Comparison of ENCODE assay signal across 8 cellular contexts in the genomic region with DNA sequence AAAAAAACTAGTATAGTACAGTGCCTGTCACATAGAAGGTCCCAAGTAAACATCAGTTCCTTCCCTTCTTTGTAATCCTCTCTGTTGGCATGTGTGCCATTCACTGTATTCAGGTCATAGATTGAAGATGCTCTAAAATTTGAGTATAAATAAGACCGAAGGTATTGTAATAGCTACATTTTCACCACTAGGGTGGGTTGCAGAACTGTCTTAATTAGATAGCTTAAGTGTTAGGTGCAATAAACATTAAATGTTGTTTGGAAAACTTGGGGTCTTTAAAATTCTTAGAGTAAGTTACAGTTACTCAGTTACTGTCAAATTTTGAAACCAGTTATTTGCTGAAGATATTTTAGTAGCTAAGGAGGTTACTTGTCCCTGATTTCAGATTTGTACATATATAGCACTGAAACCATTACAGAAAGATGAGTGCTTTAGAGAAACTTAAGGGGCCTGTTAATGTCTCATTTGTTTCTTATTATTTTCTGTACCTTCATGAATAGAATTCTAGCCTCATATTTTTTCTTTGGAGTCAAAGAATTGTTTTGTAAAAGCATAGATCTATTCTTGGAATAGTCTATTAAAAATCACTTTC. TPM values are rescaled to one million over a fixed set of nuclear protein-coding genes. Genes with fewer than 3 reads are reported as not detected.
DNase-seq lines count a peak whose midpoint lies in the region; ATAC-seq and TF ChIP-seq lines count a peak whose summit lies in the region.

No MANE protein-coding gene starts in this region.

- H4K20me1 ChIP-seq in osteoblast (ENCODE audit: insufficient read depth, low read length) = no peaks in the 10 kb centered on the region

- ATAC-seq in HG03196 (IDR thresholded peaks at IDR 0.05; ENCODE audit: unreplicated experiment) = no peak

- no peak overlapping the region for H2AFZ ChIP-seq in osteoblast (ENCODE audit: low read length)

- no peak overlapping the region for H3K27ac ChIP-seq in osteoblast (ENCODE audit: low read depth, low read length)

- H3K9me3 ChIP-seq in osteoblast (ENCODE audit: low read depth, low read length) = no peaks in the 10 kb centered on the region

- H3K4me1 ChIP-seq in osteoblast (ENCODE audit: insufficient read depth, low read length) = peaks cover 7% of the 10 kb centered on the region

- H3K79me2 ChIP-seq in osteoblast (ENCODE audit: insufficient read depth, low read length) = no peaks in the 10 kb centered on the region

- DNase-seq in SIG-M5 treated with dmso at 0.1 percent for 504 hours (lab: John Stamatoyannopoulos, UW; ENCODE audit: unreplicated experiment) (peak; percentile 36), SIG-M5 (lab: John Stamatoyannopoulos, UW) (no peak), NCI-H2196 (lab: John Stamatoyannopoulos, UW; ENCODE audit: unreplicated experiment) (peak; percentile 12), choroid plexus epithelial cell (ENCODE audit: low read depth) (peak; percentile 72), osteoblast (ENCODE audit: insufficient read length, low spot score, missing footprints) (peak; percentile 25), COLO829 (ENCODE audit: low spot score) (no peak)
- no peak for DNase-seq in stimulated activated CD4-positive, alpha-beta T cell treated with anti-CD3 and anti-CD28 coated beads, Interleukin-4, amount 100 ng/mL, for 24 hours

- no peak overlapping the region for H3K4me2 ChIP-seq in osteoblast (ENCODE audit: insufficient read depth, low read length)

- peak; percentile 57 for TF ChIP-seq CTCF in choroid plexus epithelial cell (conservative IDR thresholded peaks at IDR 0.05; ENCODE audit: low read depth, low read length)
- peak; percentile 46 for TF ChIP-seq CTCF in osteoblast (IDR thresholded peaks at IDR 0.05; ENCODE audit: extremely low read depth, low read depth, low read length)

- H3K4me3 ChIP-seq in choroid plexus epithelial cell (ENCODE audit: low read depth, low read length) (no peak overlapping the region), osteoblast (ENCODE audit: insufficient read depth, low read length) (no peak overlapping the region)

- peaks cover 27% of the 10 kb centered on the region for H3K36me3 ChIP-seq in osteoblast (ENCODE audit: insufficient read depth, low read length)

- H3K27me3 ChIP-seq in osteoblast (ENCODE audit: insufficient read depth, low read length) = no peaks in the 10 kb centered on the region

RNA-seq across cellular contexts. Expression of gene PER3, which starts 24.3 kb away (rescaled TPM):
- total RNA-seq in osteoblast = 22.4 and 24.2 TPM in 2 replicates

RNA-seq across cellular contexts. Expression of gene VAMP3, which starts 37.3 kb away (rescaled TPM):
- 101 and 103 TPM in 2 replicates for total RNA-seq in osteoblast

RNA-seq across cellular contexts. Expression of gene UTS2, which starts 44.5 kb away (rescaled TPM):
- total RNA-seq in osteoblast = under 0.01 and 0.29 TPM in 2 replicates

Comparison
In these comparisons a context has a peak if more than half of its experiments do, and no peak if none do; other contexts are left out.
1. DNase-seq: peak in SIG-M5 treated with dmso at 0.1 percent for 504 hours (single experiment), NCI-H2196 (single experiment), choroid plexus epithelial cell (single experiment) and osteoblast (single experiment); none in SIG-M5 (single experiment), COLO829 (single experiment) and stimulated activated CD4-positive, alpha-beta T cell treated with anti-CD3 and anti-CD28 coated beads, Interleukin-4, amount 100 ng/mL, for 24 hours (single experiment).